11 cellular contexts compared by ENCODE assay signal in genomic region chr16:8720080-8720966, GRCh38. TPM values are rescaled to one million over a fixed set of nuclear protein-coding genes. Genes with fewer than 3 reads are reported as not detected.
A peak's percentile ranks its signal among the peaks of the same experiment; 100 is the strongest.
DNase-seq lines count a peak whose midpoint lies in the region; ATAC-seq, FAIRE-seq and TF ChIP-seq lines count a peak whose summit lies in the region.
"Had no signal": no experiment of that assay in that cellular context is flagged by ENCODE, and none has a peak within 500 bp of the region (broad histone marks: within the 10 kb centered on the region; RNA-seq: fewer than 3 reads in every experiment).

No MANE protein-coding gene starts in this region.

- TF ChIP-seq CTCF in HepG2 (CRISPR knock-in tag; IDR thresholded peaks at IDR 0.05) (no peak), right lobe of liver (IDR thresholded peaks at IDR 0.05) (no peak), upper lobe of right lung (IDR thresholded peaks at IDR 0.05) (no peak)

- FAIRE-seq in HepG2 (lab: Jason Lieb, UNC) = peak; percentile 12

- H4K20me1 ChIP-seq in HepG2 (ENCODE audit: insufficient read depth, low read length) = no peaks in the 10 kb centered on the region

- intact Hi-C loops in HepG2 (cut with micrococcal nuclease; ENCODE audit: unreplicated experiment) = loop anchor here (5.0 kb wide), 2 partner anchors 58 to 1057 kb away; no protein-coding TSS in a partner anchor
- intact Hi-C loops in right lobe of liver (cut with DNase I) = loop anchor here in 1 of 2 donors (10.0 kb wide), 1 partner anchor 46 kb away; the partner anchor contains the start of gene ABAT
- intact Hi-C loops in upper lobe of right lung (cut with DNase I) = loop anchor here (10.0 kb wide), 1 partner anchor 64 kb away; no protein-coding TSS in a partner anchor

- TF ChIP-seq RAD21 in HepG2 (CRISPR knock-in tag; IDR thresholded peaks at IDR 0.05) = peak; percentile 21; the same call in 1 of the 2 replicates

- POLR2A ChIA-PET in HepG2 (lab: Yijun Ruan, JAX) = interaction anchor here (1.1 kb wide), 1 partner anchor 39 kb away, joined by 3 read pairs; no protein-coding TSS in a partner anchor

- H2AFZ ChIP-seq in HepG2 (ENCODE audit: low read length) = no peak overlapping the region

- no peaks in the 10 kb centered on the region for H3K79me2 ChIP-seq in HepG2 (ENCODE audit: insufficient read depth, low read length)

- peak overlapping the region; percentile 52 for H3K4me2 ChIP-seq in HepG2 (ENCODE audit: low read depth, low read length)

- in situ Hi-C loops in HepG2 (cut with HindIII; ENCODE audit: extremely low pct_ligation_motif_present, low pct_unique_long_range_greater_than_20kb) = no loop called here

- 55% methylated on average over 14 of the region's 14 CpGs for WGBS in HepG2 (ENCODE audit: low lambda C conversion rate)
- WGBS in right lobe of liver (ENCODE audit: insufficient coverage, low coverage, low lambda C conversion rate, missing lambda C conversion rate) = 65% methylated on average over 11 of the region's 14 CpGs

- no TSS peak for BruUV-seq in HepG2 (replicated peaks; lab: Mats Ljungman, UMichigan)

- TF ChIP-seq EP300 in HepG2 (IDR thresholded peaks at IDR 0.05; ENCODE audit: low read depth in 2 of 2, low read length in 2 of 2) = no peak
- no peak for TF ChIP-seq EP300 in HepG2 (CRISPR knock-in tag; IDR thresholded peaks at IDR 0.05; ENCODE audit: borderline replicate concordance)

- DNase-seq in HepG2 (ENCODE audit: low spot score) = peak; percentile 85
- DNase-seq in right lobe of liver = no peak
- DNase-seq in RPMI8226 = peak; percentile 36
- DNase-seq in iPS-NIHi11 (ENCODE audit: low spot score) = peak; percentile 77
- no peak for DNase-seq in NCI-H226
- DNase-seq in NCI-H1048 (lab: John Stamatoyannopoulos, UW) = no peak
- no peak for DNase-seq in upper lobe of right lung
- DNase-seq: psoas muscle; stimulated activated naive CD8-positive, alpha-beta T cell treated with anti-CD3 and anti-CD28 coated beads, Interleukin-15, amount 100 ng/mL, for 72 hours had no signal

- H3K27me3 ChIP-seq in HepG2 (ENCODE audit: control insufficient read depth in 1 of 2, insufficient read depth in 2 of 2, low read length in 2 of 2) (no peaks in the 10 kb centered on the region), right lobe of liver (no peaks in the 10 kb centered on the region), upper lobe of right lung (no peaks in the 10 kb centered on the region)

- ATAC-seq in HepG2 (peak; percentile 91), right lobe of liver (no peak), GM18511 (IDR thresholded peaks at IDR 0.05; ENCODE audit: unreplicated experiment) (no peak), upper lobe of right lung (no peak)
- ATAC-seq: activated T-helper 17 cell treated with anti-CD3 and anti-CD28 coated beads, Interleukin-2, amount 50 U/mL, for 72 hours; psoas muscle; stimulated activated naive CD8-positive, alpha-beta T cell treated with anti-CD3 and anti-CD28 coated beads, Interleukin-15, amount 100 ng/mL, for 72 hours had no signal

- no peak overlapping the region for H3K27ac ChIP-seq in HepG2 (ENCODE audit: extremely low read length, insufficient read depth, low read length)
- H3K27ac ChIP-seq in right lobe of liver = no peak overlapping the region
- H3K27ac ChIP-seq in upper lobe of right lung = no peak overlapping the region
- H3K27ac ChIP-seq: psoas muscle had no signal

- CTCF ChIA-PET in HepG2 (lab: Yijun Ruan, JAX; ENCODE audit: low intra/inter-chr PET ratio, low total read pairs) = no interaction called here

- H3K9me3 ChIP-seq in HepG2 (ENCODE audit: low read length) (no peaks in the 10 kb centered on the region), right lobe of liver (no peaks in the 10 kb centered on the region), upper lobe of right lung (no peaks in the 10 kb centered on the region)
- H3K9me3 ChIP-seq: psoas muscle had no signal

- H3K9ac ChIP-seq in HepG2 (ENCODE audit: insufficient read depth, low read depth, low read length) = no peak overlapping the region

- H3K4me1 ChIP-seq in HepG2 (ENCODE audit: insufficient read depth, low read length) (peaks cover 26% of the 10 kb centered on the region), right lobe of liver (no peaks in the 10 kb centered on the region), upper lobe of right lung (no peaks in the 10 kb centered on the region)
- H3K4me1 ChIP-seq: psoas muscle had no signal

- H3K36me3 ChIP-seq in HepG2 (replicated peaks in 1 of 2; ENCODE audit: control insufficient read depth in 1 of 2, insufficient read depth in 2 of 2, low read length in 2 of 2) = peaks cover 9 to 27% of the 10 kb centered on the region in 2 experiments; a peak in 4 of 5 replicates
- peaks cover 0 to 4% (median 0%) of the 10 kb centered on the region in 4 donors for H3K36me3 ChIP-seq in right lobe of liver
- no peaks in the 10 kb centered on the region for H3K36me3 ChIP-seq in upper lobe of right lung

- H3K4me3 ChIP-seq in HepG2 (replicated peaks in 1 of 3; ENCODE audit: insufficient read depth in 1 of 3, low read depth in 2 of 3, low read length in 3 of 3) = no peak overlapping the region
- no peak overlapping the region for H3K4me3 ChIP-seq in right lobe of liver
- H3K4me3 ChIP-seq in upper lobe of right lung = no peak overlapping the region
- H3K4me3 ChIP-seq: psoas muscle had no signal

- TF ChIP-seq POLR2A in HepG2 (IDR thresholded peaks at IDR 0.05; ENCODE audit: insufficient read depth in 1 of 2, low read depth in 2 of 2, low read length in 2 of 2) (no peak), right lobe of liver (IDR thresholded peaks at IDR 0.05) (no peak)

TF ChIP-seq in HepG2, 621 proteins besides CTCF, POLR2A, EP300 and RAD21 (continues in another document):
- TF ChIP-seq ATF3 (CRISPR knock-in tag; IDR thresholded peaks at IDR 0.05) = no peak
- TF ChIP-seq ZNF512B (CRISPR knock-in tag; IDR thresholded peaks at IDR 0.05; ENCODE audit: borderline replicate concordance) = peak; percentile 29; the same call in 1 of the 2 replicates
- 0 out of 2 replicates have a peak, but pooled peaks have one; percentile 28 for TF ChIP-seq ZNF441 (CRISPR knock-in tag; IDR thresholded peaks at IDR 0.05; ENCODE audit: borderline replicate concordance)
- TF ChIP-seq U2AF1 (optimal IDR thresholded peaks at IDR 0.05; ENCODE audit: low read depth, low read length) = peak; percentile 88
- peak; percentile 71 for TF ChIP-seq GATAD2A (CRISPR knock-in tag; IDR thresholded peaks at IDR 0.05)
- TF ChIP-seq SOX6 (IDR thresholded peaks at IDR 0.05) = no peak
- TF ChIP-seq SOX6 (CRISPR knock-in tag; IDR thresholded peaks at IDR 0.05) = peak; percentile 38; the same call in 1 of the 2 replicates
- TF ChIP-seq WIZ (CRISPR knock-in tag; IDR thresholded peaks at IDR 0.05) = no peak
- TF ChIP-seq ZNF160 (CRISPR knock-in tag; IDR thresholded peaks at IDR 0.05) = no peak

RNA-seq across cellular contexts. Expression of gene ABAT, which starts 45.9 kb away (rescaled TPM):
- total RNA-seq in HepG2 (2016; rRNA removed; fragmentation: Illumina TruSeq; extraction: Trizol) = 97.3 and 123 TPM in 2 replicates
- 9.7 and 10.7 TPM in 2 replicates for total RNA-seq in HepG2 (2016; cell fraction: cytosol; rRNA removed; fragmentation: Illumina TruSeq; extraction: Trizol; ENCODE audit: low read depth)
- 100 and 112 TPM in 2 replicates for total RNA-seq in HepG2 (2016; cell fraction: insoluble cytoplasmic fraction; rRNA removed; fragmentation: Illumina TruSeq; extraction: Trizol)
- 29.4 and 30.9 TPM in 2 replicates for total RNA-seq in HepG2 (2016; cell fraction: membrane; rRNA removed; fragmentation: Illumina TruSeq; extraction: Trizol)
- 61.8 and 69.4 TPM in 2 replicates for total RNA-seq in HepG2 (2016; cell fraction: nucleus; rRNA removed; fragmentation: Illumina TruSeq; extraction: Trizol)
- polyA plus RNA-seq in HepG2 (2011; rRNA removed) = 47.6 and 55.0 TPM in 2 replicates
- polyA plus RNA-seq in HepG2 (2011; cell fraction: cytosol; rRNA removed) = 25.4 and 34.3 TPM in 2 replicates
- 65.2 and 68.0 TPM in 2 replicates for polyA plus RNA-seq in HepG2 (2011; cell fraction: nucleus; rRNA removed)
- polyA plus RNA-seq in HepG2 (2012) = 21.6 and 22.2 TPM in 2 replicates
- 5.7 and 5.8 TPM in 2 replicates for polyA plus RNA-seq in HepG2 (2016; cell fraction: cytosol; fragmentation: Illumina TruSeq; extraction: Trizol; ENCODE audit: low read depth)
- polyA plus RNA-seq in HepG2 (2016; cell fraction: insoluble cytoplasmic fraction; fragmentation: Illumina TruSeq; extraction: Trizol; ENCODE audit: low read depth) = 116 and 128 TPM in 2 replicates
- polyA plus RNA-seq in HepG2 (2016; cell fraction: membrane; fragmentation: Illumina TruSeq; extraction: Trizol; ENCODE audit: low read depth) = 15.2 TPM in 2 replicates
- polyA plus RNA-seq in HepG2 (2016; cell fraction: nucleus; fragmentation: Illumina TruSeq; extraction: Trizol; ENCODE audit: insufficient read depth, low read depth) = 101 and 108 TPM in 2 replicates
- 0.44 and 41.3 TPM in 2 replicates for polyA minus RNA-seq in HepG2 (2011; rRNA and poly(A)+ RNA removed; ENCODE audit: low replicate concordance)
- 24.2 and 32.3 TPM in 2 replicates for polyA minus RNA-seq in HepG2 (2011; cell fraction: cytosol; rRNA and poly(A)+ RNA removed)
- polyA minus RNA-seq in HepG2 (2011; cell fraction: nucleus; rRNA and poly(A)+ RNA removed) = 32.1 and 39.7 TPM in 2 replicates
- total RNA-seq in right lobe of liver = 100 to 1,000 TPM; 160 to 378 (median 305) TPM
- 9.8 TPM for total RNA-seq in upper lobe of right lung

Comparison
In these comparisons a context has a peak if more than half of its experiments do, and no peak if none do; other contexts are left out.
1. DNase-seq: peak in HepG2 (single experiment), RPMI8226 (single experiment) and iPS-NIHi11 (single experiment); none in right lobe of liver (0 of 3), NCI-H226 (single experiment), NCI-H1048 (single experiment) and upper lobe of right lung (single experiment).